18 cellular contexts compared by ENCODE assay signal in genomic region chr4:144531841-144532240, GRCh38.
DNase-seq lines count a peak whose midpoint lies in the region; ATAC-seq and TF ChIP-seq lines count a peak whose summit lies in the region.
"Had no signal": no experiment of that assay in that cellular context is flagged by ENCODE, and none has a peak within 500 bp of the region (broad histone marks: within the 10 kb centered on the region; RNA-seq: fewer than 3 reads in every experiment).

No MANE protein-coding gene starts in this region.

- no peak overlapping the region for H3K27ac Mint-ChIP-seq in stimulated activated naive CD8-positive, alpha-beta T cell treated with anti-CD3 and anti-CD28 coated beads, Interleukin-15, amount 100 ng/mL, for 72 hours
- H3K27ac Mint-ChIP-seq in immature natural killer cell, result no peak overlapping the region
- H3K27ac Mint-ChIP-seq: B cell; CD4-positive, alpha-beta T cell; CD8-positive, alpha-beta memory T cell; GM23338; H9 had no signal

- no peak overlapping the region for H3K4me3 Mint-ChIP-seq in stimulated activated naive CD8-positive, alpha-beta T cell treated with anti-CD3 and anti-CD28 coated beads, Interleukin-15, amount 100 ng/mL, for 72 hours
- no peak overlapping the region for H3K4me3 Mint-ChIP-seq in immature natural killer cell
- H3K4me3 Mint-ChIP-seq: B cell; CD4-positive, alpha-beta T cell; CD8-positive, alpha-beta memory T cell; GM23338; H9 had no signal

- H3K36me3 Mint-ChIP-seq in immature natural killer cell, result no peaks in the 10 kb centered on the region
- H3K36me3 Mint-ChIP-seq: CD8-positive, alpha-beta memory T cell had no signal

- no peaks in the 10 kb centered on the region for H3K9me3 Mint-ChIP-seq in stimulated activated naive CD8-positive, alpha-beta T cell treated with anti-CD3 and anti-CD28 coated beads, Interleukin-15, amount 100 ng/mL, for 72 hours
- H3K9me3 Mint-ChIP-seq in immature natural killer cell, result peaks cover 0 to 12% (median 0%) of the 10 kb centered on the region in 6 donors
- H3K9me3 Mint-ChIP-seq: CD4-positive, alpha-beta T cell; GM23338; H9 had no signal

- H3K4me1 Mint-ChIP-seq in stimulated activated naive CD8-positive, alpha-beta T cell treated with anti-CD3 and anti-CD28 coated beads, Interleukin-15, amount 100 ng/mL, for 72 hours, result no peaks in the 10 kb centered on the region
- H3K4me1 Mint-ChIP-seq in immature natural killer cell, result no peaks in the 10 kb centered on the region
- H3K4me1 Mint-ChIP-seq: B cell; CD8-positive, alpha-beta memory T cell had no signal

- TF ChIP-seq CTCF in fibroblast of mammary gland (conservative IDR thresholded peaks at IDR 0.05; ENCODE audit: control insufficient read depth, insufficient read depth, low read depth, low read length) (no peak), GM10266 (IDR thresholded peaks at IDR 0.05; ENCODE audit: control insufficient read depth, insufficient read depth, low read depth, missing control alignments) (no peak)

- ATAC-seq in stimulated activated naive CD8-positive, alpha-beta T cell treated with anti-CD3 and anti-CD28 coated beads, Interleukin-15, amount 100 ng/mL, for 72 hours, result peak; percentile 39
- ATAC-seq in stimulated activated naive CD8-positive, alpha-beta T cell treated with anti-CD3 and anti-CD28 coated beads, Interleukin-15, Interleukin-2, amounts not matched to agents 100 U/mL and 50 U/mL, for 24 hours, result no peak
- ATAC-seq in sciatic nerve, result peak; percentile 84
- no peak for ATAC-seq in SK-N-SH treated with all-trans-retinoic acid at 6 μM for 48 hours
- ATAC-seq: GM23338, HCT116 had no signal

- H3K4me3 ChIP-seq in fibroblast of mammary gland (ENCODE audit: control insufficient read depth, low read depth, low read length), result no peak overlapping the region
- H3K4me3 ChIP-seq: BLaER1, GM23338 had no signal

- intact Hi-C loops in sciatic nerve (cut with DNase I), result no loop called here

- DNase-seq in stimulated activated naive CD8-positive, alpha-beta T cell treated with anti-CD3 and anti-CD28 coated beads, Interleukin-15, amount 100 ng/mL, for 72 hours, result no peak
- no peak for DNase-seq in stimulated activated naive CD8-positive, alpha-beta T cell treated with anti-CD3 and anti-CD28 coated beads, Interleukin-15, Interleukin-2, amounts not matched to agents 100 U/mL and 50 U/mL, for 24 hours
- DNase-seq in fibroblast of mammary gland (ENCODE audit: low read depth) (peak; percentile 15), sciatic nerve (ENCODE audit: low spot score) (peak; percentile 63), GM10266 (ENCODE audit: extremely low spot score) (no peak), immature natural killer cell (no peak)
- DNase-seq: CD4-positive, alpha-beta T cell; CD8-positive, alpha-beta memory T cell; DMS 273 treated with DMSO at 0.1 percent for 48 hours; DMS79; EL; GDM1; H9 had no signal

- H3K27me3 Mint-ChIP-seq in stimulated activated naive CD8-positive, alpha-beta T cell treated with anti-CD3 and anti-CD28 coated beads, Interleukin-15, amount 100 ng/mL, for 72 hours, result no peaks in the 10 kb centered on the region
- H3K27me3 Mint-ChIP-seq in immature natural killer cell (ENCODE audit: low read depth in 3 of 3), result peaks cover 0 to 2% (median 2%) of the 10 kb centered on the region in 3 donors
- H3K27me3 Mint-ChIP-seq: B cell; CD4-positive, alpha-beta T cell; CD8-positive, alpha-beta memory T cell had no signal

TF ChIP-seq in SK-N-SH treated with all-trans-retinoic acid at 6 μM for 48 hours, 23 proteins besides CTCF, POLR2A, EP300 and RAD21:
- no peak for TF ChIP-seq TSHZ2 (CRISPR knock-in tag; IDR thresholded peaks at IDR 0.05)
- TF ChIP-seq CREB5 (CRISPR knock-in tag; IDR thresholded peaks at IDR 0.05; ENCODE audit: low read depth), result no peak

Comparison
In these comparisons a context has a peak if more than half of its experiments do, and no peak if none do; other contexts are left out.
1. ATAC-seq: peak in stimulated activated naive CD8-positive, alpha-beta T cell treated with anti-CD3 and anti-CD28 coated beads, Interleukin-15, amount 100 ng/mL, for 72 hours (single experiment) and sciatic nerve (single experiment); none in stimulated activated naive CD8-positive, alpha-beta T cell treated with anti-CD3 and anti-CD28 coated beads, Interleukin-15, Interleukin-2, amounts not matched to agents 100 U/mL and 50 U/mL, for 24 hours (single experiment) and SK-N-SH treated with all-trans-retinoic acid at 6 μM for 48 hours (single experiment).
2. DNase-seq: peak in fibroblast of mammary gland (single experiment) and sciatic nerve (single experiment); none in stimulated activated naive CD8-positive, alpha-beta T cell treated with anti-CD3 and anti-CD28 coated beads, Interleukin-15, amount 100 ng/mL, for 72 hours (0 of 2), stimulated activated naive CD8-positive, alpha-beta T cell treated with anti-CD3 and anti-CD28 coated beads, Interleukin-15, Interleukin-2, amounts not matched to agents 100 U/mL and 50 U/mL, for 24 hours (single experiment), GM10266 (single experiment) and immature natural killer cell (0 of 3).